Comparison of ENCODE assay signal across 8 cellular contexts in genomic region chr15:73964736-73965093, GRCh38. TPM values are rescaled to one million over a fixed set of nuclear protein-coding genes. Genes with fewer than 3 reads are reported as not detected.
A peak's percentile ranks its signal among the peaks of the same experiment; 100 is the strongest.
DNase-seq lines count a peak whose midpoint lies in the region; ATAC-seq and TF ChIP-seq lines count a peak whose summit lies in the region.

No MANE protein-coding gene starts in this region.

- H3K4me3 ChIP-seq in GM12864 (ENCODE audit: low read depth, low read length) (peak overlapping the region; percentile 35), lower leg skin (ENCODE audit: low read depth, poor library complexity, severe bottlenecking) (no peak overlapping the region)

- DNase-seq in GM12864 (ENCODE audit: low read depth): peak; percentile 48
- peak; percentile 34 to 86 for DNase-seq in NCI-H526 (lab: John Stamatoyannopoulos, UW)
- DNase-seq in activated CD4-positive, alpha-beta T cell treated with anti-CD3 and anti-CD28 coated beads, Interleukin-2, amount 10 ng/mL, durations not matched to agents 7 days and 5 days: peak; percentile 89
- peak; percentile 89 for DNase-seq in dermis blood vessel endothelial cell
- peak; percentile 83 to 97 for DNase-seq in lower leg skin (ENCODE audit: low spot score in 2 of 2)
- DNase-seq in stimulated activated CD8-positive, alpha-beta memory T cell treated with anti-CD3 and anti-CD28 coated beads, Interleukin-12 subunit alpha, Interleukin-12 subunit beta, amount 100 ng/mL, for 1 hour (ENCODE audit: low read depth): peak; percentile 77

- peak overlapping the region; percentile 50 for H3K4me3 Mint-ChIP-seq in activated CD4-positive, alpha-beta T cell treated with anti-CD3 and anti-CD28 coated beads, Interleukin-2, amount 10 ng/mL, durations not matched to agents 7 days and 5 days

- H3K9me3 Mint-ChIP-seq in activated CD4-positive, alpha-beta T cell treated with anti-CD3 and anti-CD28 coated beads, Interleukin-2, amount 10 ng/mL, durations not matched to agents 7 days and 5 days: peaks cover 2% of the 10 kb centered on the region

- peaks cover 4% of the 10 kb centered on the region for H3K27me3 Mint-ChIP-seq in activated CD4-positive, alpha-beta T cell treated with anti-CD3 and anti-CD28 coated beads, Interleukin-2, amount 10 ng/mL, durations not matched to agents 7 days and 5 days

- peak; percentile 98 for TF ChIP-seq CTCF in GM12864 (IDR thresholded peaks at IDR 0.05; ENCODE audit: low read depth, low read length, missing control alignments)
- peak in 1 of 3 donors; percentile 66 for TF ChIP-seq CTCF in lower leg skin (IDR thresholded peaks at IDR 0.05)

- peaks cover 46% of the 10 kb centered on the region for H3K4me1 Mint-ChIP-seq in activated CD4-positive, alpha-beta T cell treated with anti-CD3 and anti-CD28 coated beads, Interleukin-2, amount 10 ng/mL, durations not matched to agents 7 days and 5 days

- ATAC-seq in HG03097 (IDR thresholded peaks at IDR 0.05; ENCODE audit: low FRiP score, unreplicated experiment) (peak; percentile 57), HG02678 (IDR thresholded peaks at IDR 0.05; ENCODE audit: unreplicated experiment) (no peak)

- intact Hi-C loops in lower leg skin (cut with DNase I; ENCODE audit: low total_unique reads): loop anchor here (5.0 to 10.0 kb wide), 2 partner anchors 83 to 360 kb away; no protein-coding TSS in a partner anchor

- WGBS in lower leg skin, 2 donors: 5 to 6% methylated on average over 10 to 11 of the region's 11 CpGs

- peaks cover 3% of the 10 kb centered on the region for H3K36me3 Mint-ChIP-seq in activated CD4-positive, alpha-beta T cell treated with anti-CD3 and anti-CD28 coated beads, Interleukin-2, amount 10 ng/mL, durations not matched to agents 7 days and 5 days (ENCODE audit: low read depth)

- peak overlapping the region; percentile 85 for H3K27ac Mint-ChIP-seq in activated CD4-positive, alpha-beta T cell treated with anti-CD3 and anti-CD28 coated beads, Interleukin-2, amount 10 ng/mL, durations not matched to agents 7 days and 5 days

- CTCF ChIA-PET in activated CD4-positive, alpha-beta T cell treated with anti-CD3 and anti-CD28 coated beads, Interleukin-2, amount 10 ng/mL, durations not matched to agents 7 days and 5 days (lab: Charles Lee): interaction anchor here (0.7 to 5.6 kb wide), 10 partner anchors 8 to 473 kb away, joined by 3 to 37 read pairs (median 4); no protein-coding TSS in a partner anchor

- TF ChIP-seq POLR2A in lower leg skin (IDR thresholded peaks at IDR 0.05): no peak

- POLR2A ChIA-PET in activated CD4-positive, alpha-beta T cell treated with anti-CD3 and anti-CD28 coated beads, Interleukin-2, amount 10 ng/mL, durations not matched to agents 7 days and 5 days (lab: Charles Lee): no interaction called here

RNA-seq across cellular contexts. Expression of gene STOML1, which starts 27.4 kb away (rescaled TPM):
- total RNA-seq in activated CD4-positive, alpha-beta T cell treated with anti-CD3 and anti-CD28 coated beads, Interleukin-2, amount 10 ng/mL, durations not matched to agents 7 days and 5 days: 10 to 100 TPM; 12.0 to 12.8 TPM
- 19.9 and 22.3 TPM in 2 replicates for total RNA-seq in dermis blood vessel endothelial cell
- total RNA-seq in lower leg skin: 10 to 100 TPM; 14.4 to 24.6 (median 23.9) TPM

RNA-seq across cellular contexts. Expression of gene PML, which starts 29.8 kb away (rescaled TPM):
- total RNA-seq in activated CD4-positive, alpha-beta T cell treated with anti-CD3 and anti-CD28 coated beads, Interleukin-2, amount 10 ng/mL, durations not matched to agents 7 days and 5 days: 100 to 1,000 TPM; 118 to 122 TPM
- total RNA-seq in dermis blood vessel endothelial cell (95.5 and 176 TPM in 2 replicates), lower leg skin (10 to 100 TPM; 48.5 to 73.7 (median 60.3) TPM)

RNA-seq across cellular contexts. Expression of gene LOXL1, which starts 38.5 kb away (rescaled TPM):
- 1 to 10 TPM; 3.4 to 3.5 TPM for total RNA-seq in activated CD4-positive, alpha-beta T cell treated with anti-CD3 and anti-CD28 coated beads, Interleukin-2, amount 10 ng/mL, durations not matched to agents 7 days and 5 days
- total RNA-seq in dermis blood vessel endothelial cell (0.68 and 0.70 TPM in 2 replicates), lower leg skin (1 to 10 TPM; 4.6 to 8.2 (median 6.6) TPM)
